In the genomic region with DNA sequence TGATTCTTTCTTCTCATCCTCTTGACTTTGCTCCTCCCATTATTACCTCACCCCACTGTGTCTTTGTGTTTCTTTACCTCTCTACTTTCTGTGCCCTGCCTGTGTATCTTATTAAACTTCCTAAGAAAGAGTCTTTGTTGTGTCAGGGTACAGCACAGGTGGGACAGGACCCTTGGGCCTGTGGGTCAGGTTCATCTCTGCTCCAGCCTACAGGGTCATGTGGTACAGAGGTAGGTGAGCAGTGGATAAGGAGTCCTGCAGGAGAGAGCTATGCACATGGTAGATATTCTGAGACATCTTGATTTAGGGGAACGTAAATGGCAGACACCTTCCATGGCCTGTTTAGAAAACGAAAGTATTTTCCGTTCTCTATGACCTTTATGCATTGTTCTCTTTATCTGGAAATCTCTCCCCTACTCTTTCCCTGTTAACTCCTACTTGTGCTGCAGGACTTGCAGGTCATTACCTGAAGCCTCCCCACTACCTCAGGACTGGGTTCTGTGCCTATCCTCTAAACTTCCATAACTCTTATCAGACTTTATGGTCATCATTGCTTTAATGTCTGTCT, we compare ENCODE assay signal across 24 cellular contexts. TPM values are rescaled to one million over a fixed set of nuclear protein-coding genes. Genes with fewer than 3 reads are reported as not detected.
DNase-seq lines count a peak whose midpoint lies in the region; ATAC-seq and TF ChIP-seq lines count a peak whose summit lies in the region.
"Had no signal": no experiment of that assay in that cellular context is flagged by ENCODE, and none has a peak within 500 bp of the region (broad histone marks: within the 10 kb centered on the region; RNA-seq: fewer than 3 reads in every experiment).

No MANE protein-coding gene starts in this region.

- 63% methylated on average over 3 of the region's 3 CpGs for WGBS in esophagus muscularis mucosa

- H3K4me3 ChIP-seq in esophagus muscularis mucosa (peak overlapping the region in 3 of 4 donors; percentile 2 to 17 (median 14)), parathyroid adenoma (ENCODE audit: low read depth, low read length) (no peak overlapping the region)
- H3K4me3 ChIP-seq: MG63, smooth muscle cell, testis, vagina had no signal

- DNase-seq in HT-29 (ENCODE audit: low spot score) (peak; percentile 29), OCI-M1 (lab: John Stamatoyannopoulos, UW) (peak; percentile 32), esophagus muscularis mucosa (ENCODE audit: extremely low spot score) (no peak), A172 (ENCODE audit: low spot score) (no peak), hepatic stellate cell (ENCODE audit: low spot score) (no peak)
- DNase-seq: activated CD4-positive, alpha-beta memory T cell treated with anti-CD3 and anti-CD28 coated beads, Interleukin-2, amount 10 ng/mL, durations not matched to agents 7 days and 5 days; activated effector memory CD4-positive, alpha-beta T cell treated with Interleukin-2 at 50 U/mL for 16 hours; activated naive CD8-positive, alpha-beta T cell treated with anti-CD3 and anti-CD28 coated beads for 36 hours; effector CD4-positive, alpha-beta T cell; erythroblast; foreskin melanocyte; H7; hypothalamus; mesenchymal stem cell; MG63; NCI-H1417 treated with DMSO at 0.1 percent for 48 hours; NCI-H82; stimulated activated CD4-positive, alpha-beta T cell treated with anti-CD3 and anti-CD28 coated beads, Interleukin-2, amount 100 ng/mL, for 48 hours; T-helper 1 cell; testis had no signal

- no peak for TF ChIP-seq POLR2A in esophagus muscularis mucosa (IDR thresholded peaks at IDR 0.05; ENCODE audit: low read depth)

- H2AFZ ChIP-seq in parathyroid adenoma = peak overlapping the region; percentile 33

- no peak for TF ChIP-seq EP300 in esophagus muscularis mucosa (IDR thresholded peaks at IDR 0.05)

- H3K9me3 ChIP-seq in esophagus muscularis mucosa (no peaks in the 10 kb centered on the region), parathyroid adenoma (ENCODE audit: control insufficient read depth, low read length) (no peaks in the 10 kb centered on the region)
- H3K9me3 ChIP-seq: testis, vagina had no signal

- no peak for ATAC-seq in HG03520 (IDR thresholded peaks at IDR 0.05; ENCODE audit: unreplicated experiment)

- no peaks in the 10 kb centered on the region for H3K36me3 ChIP-seq in esophagus muscularis mucosa
- no peaks in the 10 kb centered on the region for H3K36me3 ChIP-seq in parathyroid adenoma (ENCODE audit: control insufficient read depth, insufficient read depth, low read length)
- H3K36me3 ChIP-seq: MG63, vagina had no signal

- H3K27ac ChIP-seq in esophagus muscularis mucosa (replicated peaks in 1 of 4) (peak overlapping the region in 2 of 4 donors; percentile 26 to 31), parathyroid adenoma (no peak overlapping the region)
- H3K27ac ChIP-seq: testis, vagina had no signal

- TF ChIP-seq CTCF in esophagus muscularis mucosa (IDR thresholded peaks at IDR 0.05) (no peak), parathyroid adenoma (IDR thresholded peaks at IDR 0.05) (no peak)

- no peaks in the 10 kb centered on the region for H3K27me3 ChIP-seq in esophagus muscularis mucosa
- no peaks in the 10 kb centered on the region for H3K27me3 ChIP-seq in parathyroid adenoma (ENCODE audit: control insufficient read depth, insufficient read depth, low read length)
- H3K27me3 ChIP-seq: MG63, testis, vagina had no signal

- peak overlapping the region; percentile 44 for H3K4me2 ChIP-seq in parathyroid adenoma (ENCODE audit: low read length)
- H3K4me2 ChIP-seq: smooth muscle cell had no signal

- H3K9ac ChIP-seq in parathyroid adenoma = no peak overlapping the region

- H3K4me1 ChIP-seq in esophagus muscularis mucosa = peaks cover 12 to 24% (median 17%) of the 10 kb centered on the region in 4 donors
- no peaks in the 10 kb centered on the region for H3K4me1 ChIP-seq in parathyroid adenoma
- H3K4me1 ChIP-seq: testis, vagina had no signal

- no peaks in the 10 kb centered on the region for H3K79me2 ChIP-seq in parathyroid adenoma

- intact Hi-C loops in esophagus muscularis mucosa (cut with DNase I) = no loop called here

RNA-seq across cellular contexts. Expression of a gene that starts 9.9 kb away (rescaled TPM):
- 13.4 and 15.4 TPM in 2 replicates for total RNA-seq in HT-29 (2014; rRNA removed; shearing (Covaris generic))
- 1 to 10 TPM; 4.5 to 8.7 (median 6.8) TPM for total RNA-seq in esophagus muscularis mucosa
- total RNA-seq in A172 (2014; rRNA removed; shearing (Covaris generic)) = 0.02 and 0.07 TPM in 2 replicates
- total RNA-seq: smooth muscle cell had no signal

RNA-seq across cellular contexts. Expression of a gene that starts 50.9 kb away (rescaled TPM):
- total RNA-seq in HT-29 (2014; rRNA removed; shearing (Covaris generic)) = 4.2 and 7.9 TPM in 2 replicates
- total RNA-seq in esophagus muscularis mucosa = 10 to 100 TPM; 62.6 to 79.7 (median 70.4) TPM
- total RNA-seq in A172 (2014; rRNA removed; shearing (Covaris generic)) = 39.7 and 44.5 TPM in 2 replicates

Comparison
In these comparisons a context has a peak if more than half of its experiments do, and no peak if none do; other contexts are left out.
1. DNase-seq: peak in HT-29 (single experiment) and OCI-M1 (single experiment); none in esophagus muscularis mucosa (single experiment), A172 (single experiment) and hepatic stellate cell (single experiment).